Comparison of ENCODE assay signal across 22 cellular contexts in the genomic region with DNA sequence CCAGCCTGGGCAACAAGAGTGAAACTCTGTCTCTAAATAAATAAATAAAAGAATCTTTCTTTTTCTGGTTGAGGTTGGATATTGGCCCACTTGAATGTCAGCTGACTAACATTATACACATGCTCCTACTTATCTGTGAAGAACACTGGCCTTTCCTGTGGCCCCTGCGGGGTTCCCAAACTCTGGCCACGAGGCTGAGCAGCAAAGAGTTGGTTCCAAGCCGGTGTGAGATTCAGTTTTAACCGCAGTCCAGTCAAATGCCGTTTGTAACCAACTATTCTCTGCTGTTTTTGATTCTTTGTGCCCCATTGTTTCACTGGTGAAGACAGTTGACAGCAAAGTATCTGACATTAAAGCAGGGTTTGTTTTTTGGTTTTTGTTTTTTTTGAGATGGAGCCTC. TPM values are rescaled to one million over a fixed set of nuclear protein-coding genes. Genes with fewer than 3 reads are reported as not detected.
DNase-seq lines count a peak whose midpoint lies in the region; ATAC-seq and TF ChIP-seq lines count a peak whose summit lies in the region.
"Had no signal": no experiment of that assay in that cellular context is flagged by ENCODE, and none has a peak within 500 bp of the region (broad histone marks: within the 10 kb centered on the region; RNA-seq: fewer than 3 reads in every experiment).

No MANE protein-coding gene starts in this region.

- H3K4me3 ChIP-seq in SJCRH30 = no peak overlapping the region

- no peaks in the 10 kb centered on the region for H3K9me3 ChIP-seq in SJCRH30 (replicated peaks)

- H3K27ac ChIP-seq in RWPE1 = peak overlapping the region; percentile 64; the same call in 1 of the 2 replicates
- H3K27ac ChIP-seq in SJCRH30 = no peak overlapping the region
- H3K27ac ChIP-seq: KMS-11 had no signal

- TF ChIP-seq CTCF in RWPE1 (conservative IDR thresholded peaks at IDR 0.05; ENCODE audit: low read depth) = no peak
- TF ChIP-seq CTCF in WTC11 (IDR thresholded peaks at IDR 0.05) = no peak

- no peaks in the 10 kb centered on the region for H3K27me3 Mint-ChIP-seq in WTC11 (ENCODE audit: low read depth)
- no peaks in the 10 kb centered on the region for H3K27me3 Mint-ChIP-seq in activated CD4-positive, alpha-beta memory T cell treated with anti-CD3 and anti-CD28 coated beads, Interleukin-2, amount 10 ng/mL, durations not matched to agents 7 days and 5 days
- H3K27me3 Mint-ChIP-seq: B cell had no signal

- H3K36me3 ChIP-seq in SJCRH30 = no peaks in the 10 kb centered on the region

- peaks cover 27% of the 10 kb centered on the region for H3K36me3 Mint-ChIP-seq in WTC11
- H3K36me3 Mint-ChIP-seq in activated CD4-positive, alpha-beta memory T cell treated with anti-CD3 and anti-CD28 coated beads, Interleukin-2, amount 10 ng/mL, durations not matched to agents 7 days and 5 days (ENCODE audit: low read depth) = no peaks in the 10 kb centered on the region
- H3K36me3 Mint-ChIP-seq: CD14-positive monocyte had no signal

- CTCF ChIA-PET in RWPE1 (lab: Yijun Ruan, JAX) (no interaction called here), WTC11 (lab: Charles Lee) (no interaction called here)
- CTCF ChIA-PET in activated CD4-positive, alpha-beta memory T cell treated with anti-CD3 and anti-CD28 coated beads, Interleukin-2, amount 10 ng/mL, durations not matched to agents 7 days and 5 days (lab: Charles Lee) = no interaction called here

- H3K27me3 ChIP-seq in SJCRH30 = no peaks in the 10 kb centered on the region

- peaks cover 74% of the 10 kb centered on the region for H3K4me1 Mint-ChIP-seq in WTC11
- H3K4me1 Mint-ChIP-seq in activated CD4-positive, alpha-beta memory T cell treated with anti-CD3 and anti-CD28 coated beads, Interleukin-2, amount 10 ng/mL, durations not matched to agents 7 days and 5 days = peaks cover 7% of the 10 kb centered on the region

- H3K4me3 Mint-ChIP-seq in WTC11 = no peak overlapping the region
- H3K4me3 Mint-ChIP-seq in activated CD4-positive, alpha-beta memory T cell treated with anti-CD3 and anti-CD28 coated beads, Interleukin-2, amount 10 ng/mL, durations not matched to agents 7 days and 5 days = no peak overlapping the region
- H3K4me3 Mint-ChIP-seq: B cell, CD14-positive monocyte had no signal

- H3K4me1 ChIP-seq in SJCRH30 = peaks cover 28% of the 10 kb centered on the region

- POLR2A ChIA-PET in RWPE1 (lab: Yijun Ruan, JAX; ENCODE audit: low non-redundant PET) = no interaction called here
- POLR2A ChIA-PET in WTC11 (lab: Charles Lee) = no interaction called here
- POLR2A ChIA-PET in activated CD4-positive, alpha-beta memory T cell treated with anti-CD3 and anti-CD28 coated beads, Interleukin-2, amount 10 ng/mL, durations not matched to agents 7 days and 5 days (lab: Charles Lee) = no interaction called here

- no peak for ATAC-seq in WTC11
- ATAC-seq: SK-N-SH treated with all-trans-retinoic acid at 6 μM for 48 hours had no signal

- DNase-seq in COLO829 (ENCODE audit: low spot score) (peak; percentile 60), RWPE1 (ENCODE audit: low spot score) (no peak), WTC11 (ENCODE audit: low spot score) (no peak), foreskin melanocyte (peak; percentile 94), SJCRH30 (no peak), GM19240 (ENCODE audit: insufficient read length, low spot score) (no peak), NCI-H2107 (lab: John Stamatoyannopoulos, UW) (no peak)
- DNase-seq in activated CD4-positive, alpha-beta memory T cell treated with anti-CD3 and anti-CD28 coated beads, Interleukin-2, amount 10 ng/mL, durations not matched to agents 7 days and 5 days = no peak
- DNase-seq: DMS53; GDM1; NCI-H1092 treated with DMSO at 0.1 percent for 48 hours; NCI-H1436 treated with DMSO at 0.1 percent for 48 hours; NCI-H1930; NCI-H226; NCI-H510A treated with DMSO at 0.1 percent for 48 hours; NCI-H748 treated with DMSO at 0.1 percent for 48 hours; NK-92 treated with Interleukin-12 subunit alpha and Interleukin-12 subunit beta, amount 100 ng/mL, for 24 hours; SHP77 had no signal

- H3K27ac Mint-ChIP-seq in WTC11 = 0 out of 2 replicates have a peak overlapping the region, but pooled peaks have one; percentile 23
- no peak overlapping the region for H3K27ac Mint-ChIP-seq in activated CD4-positive, alpha-beta memory T cell treated with anti-CD3 and anti-CD28 coated beads, Interleukin-2, amount 10 ng/mL, durations not matched to agents 7 days and 5 days
- H3K27ac Mint-ChIP-seq: B cell had no signal

- no peaks in the 10 kb centered on the region for H3K9me3 Mint-ChIP-seq in WTC11
- no peaks in the 10 kb centered on the region for H3K9me3 Mint-ChIP-seq in activated CD4-positive, alpha-beta memory T cell treated with anti-CD3 and anti-CD28 coated beads, Interleukin-2, amount 10 ng/mL, durations not matched to agents 7 days and 5 days
- H3K9me3 Mint-ChIP-seq: CD14-positive monocyte had no signal

TF ChIP-seq in WTC11, 78 proteins besides CTCF, POLR2A, EP300 and RAD21:
- TF ChIP-seq GTF2I (CRISPR knock-in tag; conservative IDR thresholded peaks at IDR 0.05) (no peak), JAZF1 (CRISPR knock-in tag; IDR thresholded peaks at IDR 0.05) (no peak), JUN (CRISPR knock-in tag; IDR thresholded peaks at IDR 0.05) (no peak), FOXP1 (CRISPR knock-in tag; IDR thresholded peaks at IDR 0.05; ENCODE audit: borderline replicate concordance) (no peak), NR1H2 (CRISPR knock-in tag; IDR thresholded peaks at IDR 0.05) (no peak), ZNF416 (CRISPR knock-in tag; IDR thresholded peaks at IDR 0.05) (no peak), EMX1 (CRISPR knock-in tag; IDR thresholded peaks at IDR 0.05) (no peak), ZNF532 (CRISPR knock-in tag; IDR thresholded peaks at IDR 0.05; ENCODE audit: borderline replicate concordance) (no peak), ZNF232 (CRISPR knock-in tag; IDR thresholded peaks at IDR 0.05) (no peak), CREB1 (CRISPR knock-in tag; IDR thresholded peaks at IDR 0.05) (no peak), RELA (CRISPR knock-in tag; IDR thresholded peaks at IDR 0.05; ENCODE audit: borderline replicate concordance) (no peak), ZNF138 (CRISPR knock-in tag; conservative IDR thresholded peaks at IDR 0.05) (no peak)
- TF ChIP-seq, protein P1, sequence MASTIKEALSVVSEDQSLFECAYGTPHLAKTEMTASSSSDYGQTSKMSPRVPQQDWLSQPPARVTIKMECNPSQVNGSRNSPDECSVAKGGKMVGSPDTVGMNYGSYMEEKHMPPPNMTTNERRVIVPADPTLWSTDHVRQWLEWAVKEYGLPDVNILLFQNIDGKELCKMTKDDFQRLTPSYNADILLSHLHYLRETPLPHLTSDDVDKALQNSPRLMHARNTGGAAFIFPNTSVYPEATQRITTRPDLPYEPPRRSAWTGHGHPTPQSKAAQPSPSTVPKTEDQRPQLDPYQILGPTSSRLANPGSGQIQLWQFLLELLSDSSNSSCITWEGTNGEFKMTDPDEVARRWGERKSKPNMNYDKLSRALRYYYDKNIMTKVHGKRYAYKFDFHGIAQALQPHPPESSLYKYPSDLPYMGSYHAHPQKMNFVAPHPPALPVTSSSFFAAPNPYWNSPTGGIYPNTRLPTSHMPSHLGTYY (CRISPR knock-in tag; IDR thresholded peaks at IDR 0.05) = no peak

RNA-seq across cellular contexts. Expression of gene ETV4, which starts 11.2 kb away (rescaled TPM):
- total RNA-seq in WTC11 (2021) = 147 to 195 TPM (median 147 TPM) in 3 replicates
- 70.0 and 70.4 TPM in 2 replicates for total RNA-seq in SJCRH30 (2014; rRNA removed; shearing (Covaris generic))
- total RNA-seq in activated CD4-positive, alpha-beta memory T cell treated with anti-CD3 and anti-CD28 coated beads, Interleukin-2, amount 10 ng/mL, durations not matched to agents 7 days and 5 days = 1 to 10 TPM; 3.6 to 4.0 TPM
- total RNA-seq: B cell had no signal

RNA-seq across cellular contexts. Expression of gene DHX8, which starts 51.1 kb away (rescaled TPM):
- total RNA-seq in WTC11 (2021) = 47.9 to 58.5 TPM (median 58.3 TPM) in 3 replicates
- total RNA-seq in SJCRH30 (2014; rRNA removed; shearing (Covaris generic)) = 54.3 and 56.2 TPM in 2 replicates
- total RNA-seq in activated CD4-positive, alpha-beta memory T cell treated with anti-CD3 and anti-CD28 coated beads, Interleukin-2, amount 10 ng/mL, durations not matched to agents 7 days and 5 days = 10 to 100 TPM; 59.8 to 61.3 TPM

Comparison
In these comparisons a context has a peak if more than half of its experiments do, and no peak if none do; other contexts are left out.
1. DNase-seq: peak in COLO829 (single experiment) and foreskin melanocyte (single experiment); none in RWPE1 (single experiment), WTC11 (single experiment), SJCRH30 (0 of 2), activated CD4-positive, alpha-beta memory T cell treated with anti-CD3 and anti-CD28 coated beads, Interleukin-2, amount 10 ng/mL, durations not matched to agents 7 days and 5 days (single experiment), GM19240 (single experiment) and NCI-H2107 (single experiment).
2. RNA of gene ETV4, which starts 11.2 kb away (total RNA-seq): 147 to 195 TPM in WTC11 and 70.0 to 70.4 TPM in SJCRH30; 3.6 to 4.0 TPM in activated CD4-positive, alpha-beta memory T cell treated with anti-CD3 and anti-CD28 coated beads, Interleukin-2, amount 10 ng/mL, durations not matched to agents 7 days and 5 days; every median in the first group is over 10 times any median in the second.